10 cellular contexts compared by ENCODE assay signal in genomic region chr3:65963787-65964707, GRCh38.
DNase-seq lines count a peak whose midpoint lies in the region; ATAC-seq and TF ChIP-seq lines count a peak whose summit lies in the region.
"Had no signal": no experiment of that assay in that cellular context is flagged by ENCODE, and none has a peak within 500 bp of the region (broad histone marks: within the 10 kb centered on the region; RNA-seq: fewer than 3 reads in every experiment).

No MANE protein-coding gene starts in this region.

- H3K9ac ChIP-seq in fibroblast of lung (ENCODE audit: insufficient read depth, low read length) = no peak overlapping the region

- H3K4me1 ChIP-seq in fibroblast of lung (ENCODE audit: control insufficient read depth, extremely low read depth, insufficient read depth, low read length) = peaks cover 5% of the 10 kb centered on the region

- no peaks in the 10 kb centered on the region for H3K9me3 ChIP-seq in fibroblast of lung (ENCODE audit: control insufficient read depth, insufficient read depth, low read depth, low read length)
- H3K9me3 ChIP-seq: thoracic aorta had no signal

- no peaks in the 10 kb centered on the region for H3K27me3 ChIP-seq in fibroblast of lung (ENCODE audit: control insufficient read depth, insufficient read depth, low read length)

- H3K79me2 ChIP-seq in fibroblast of lung (ENCODE audit: control insufficient read depth, insufficient read depth, low read length) = no peaks in the 10 kb centered on the region

- no peak overlapping the region for H3K27ac ChIP-seq in fibroblast of lung (ENCODE audit: insufficient read depth, low read length)
- H3K27ac ChIP-seq: C4-2B, thoracic aorta had no signal

- peak; percentile 96 for ATAC-seq in HG02759 (IDR thresholded peaks at IDR 0.05; ENCODE audit: unreplicated experiment)

- no peak overlapping the region for H2AFZ ChIP-seq in fibroblast of lung (ENCODE audit: low read length)

- H3K4me3 ChIP-seq in fibroblast of lung (replicated peaks in 1 of 4; ENCODE audit: control extremely low read depth in 1 of 4, insufficient read depth in 1 of 4, low read depth in 3 of 4, low read length in 4 of 4) = no peak overlapping the region
- H3K4me3 ChIP-seq: thoracic aorta had no signal

- peak; percentile 71 for DNase-seq in activated CD4-positive, alpha-beta T cell treated with anti-CD3 and anti-CD28 coated beads for 48 hours
- no peak for DNase-seq in activated CD4-positive, alpha-beta T cell treated with anti-CD3 and anti-CD28 coated beads for 4 hours
- DNase-seq in OCI-M1 (lab: John Stamatoyannopoulos, UW) (peak; percentile 3), fibroblast of lung (ENCODE audit: low read depth in 2 of 2) (peak; percentile 91 to 96), DMS153 treated with DMSO at 0.1 percent for 48 hours (lab: John Stamatoyannopoulos, UW; ENCODE audit: unreplicated experiment) (no peak), NCI-H1092 (lab: John Stamatoyannopoulos, UW) (no peak)
- DNase-seq in stimulated activated CD4-positive, alpha-beta T cell treated with anti-CD3 and anti-CD28 coated beads, Interleukin-4, amount 100 ng/mL, for 1 hour = peak; percentile 16

- peak overlapping the region; percentile 39 for H3K4me2 ChIP-seq in fibroblast of lung (ENCODE audit: extremely low read depth, insufficient read depth, low read length)

- no peaks in the 10 kb centered on the region for H3K36me3 ChIP-seq in fibroblast of lung (ENCODE audit: control insufficient read depth, insufficient read depth, low read length)
- H3K36me3 ChIP-seq: thoracic aorta had no signal

- TF ChIP-seq CTCF in fibroblast of lung (conservative IDR thresholded peaks at IDR 0.05 in 1 of 2, IDR thresholded peaks at IDR 0.05 in 1 of 2; ENCODE audit: low read depth in 1 of 2, low read length in 2 of 2) = no peak

- H4K20me1 ChIP-seq in fibroblast of lung (ENCODE audit: control insufficient read depth, extremely low read depth, insufficient read depth, low read length) = no peaks in the 10 kb centered on the region

Comparison
In these comparisons a context has a peak if more than half of its experiments do, and no peak if none do; other contexts are left out.
1. DNase-seq: peak in activated CD4-positive, alpha-beta T cell treated with anti-CD3 and anti-CD28 coated beads for 48 hours (single experiment), OCI-M1 (single experiment), fibroblast of lung (2 of 2) and stimulated activated CD4-positive, alpha-beta T cell treated with anti-CD3 and anti-CD28 coated beads, Interleukin-4, amount 100 ng/mL, for 1 hour (single experiment); none in activated CD4-positive, alpha-beta T cell treated with anti-CD3 and anti-CD28 coated beads for 4 hours (0 of 2), DMS153 treated with DMSO at 0.1 percent for 48 hours (single experiment) and NCI-H1092 (single experiment).